8 cellular contexts compared by ENCODE assay signal in the genomic region with DNA sequence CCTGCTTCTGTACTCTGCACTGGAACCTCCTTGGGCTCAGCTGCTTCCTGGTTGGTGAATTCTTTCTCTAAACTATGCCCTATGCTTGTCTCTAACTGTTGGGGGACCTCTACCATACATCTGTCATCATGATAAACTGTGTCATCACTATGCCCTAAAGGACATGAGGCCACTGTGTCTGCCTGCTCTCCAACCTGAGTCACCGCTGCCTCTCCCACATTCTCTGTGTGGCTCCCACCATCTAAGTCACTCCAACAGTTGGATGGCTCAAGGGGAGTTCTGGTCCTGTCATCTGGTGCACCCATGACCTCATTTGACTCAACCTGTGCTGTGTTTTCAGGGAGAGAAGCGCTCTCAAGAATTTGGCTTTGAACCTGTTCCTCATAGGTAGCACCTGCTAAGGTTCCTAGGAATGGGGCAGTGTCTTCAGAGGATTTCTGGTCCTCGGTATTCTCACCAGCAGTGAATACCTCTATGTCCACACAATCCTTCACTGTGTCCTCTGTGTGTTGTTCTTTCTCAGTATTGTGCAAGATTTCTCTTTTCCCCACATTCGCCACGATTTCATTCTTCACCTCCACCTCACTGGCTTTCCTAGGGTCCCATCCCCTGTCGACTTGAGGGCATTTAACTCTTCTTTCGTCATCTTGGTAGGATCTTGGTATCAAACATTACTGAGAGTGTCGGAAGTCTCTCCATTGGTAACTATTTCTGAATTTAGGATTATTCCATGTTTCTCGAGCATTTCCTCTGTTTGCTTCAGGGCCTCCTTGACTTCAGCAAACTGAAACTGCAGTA. TPM values are rescaled to one million over a fixed set of nuclear protein-coding genes. Genes with fewer than 3 reads are reported as not detected.
A peak's percentile ranks its signal among the peaks of the same experiment; 100 is the strongest.
DNase-seq lines count a peak whose midpoint lies in the region; ATAC-seq and TF ChIP-seq lines count a peak whose summit lies in the region.
"Not testable (repeated sequence)": the region's sequence is repeated elsewhere in the genome, so short reads cannot be mapped to it uniquely, and the experiment has no call there.

No MANE protein-coding gene starts in this region.

- H3K4me3 ChIP-seq in SU-DHL-6 (ENCODE audit: insufficient read depth, low read length, poor library complexity, severe bottlenecking), result not testable (repeated sequence)
- peak overlapping the region; percentile 75 for H3K4me3 ChIP-seq in skeletal muscle satellite cell (ENCODE audit: low read length)

- H3K27me3 Mint-ChIP-seq in CD14-positive monocyte (ENCODE audit: low read depth in 3 of 3); HFFc6 (ENCODE audit: insufficient read depth); activated T-cell treated with anti-CD3 and anti-CD28 coated beads, Interleukin-2, amount 50 U/mL, for 24 hours; brain; glutamatergic neuron (ENCODE audit: unreplicated experiment); naive thymus-derived CD8-positive, alpha-beta T cell: not testable (repeated sequence)

- not testable (repeated sequence) for H3K79me2 ChIP-seq in SU-DHL-6 (ENCODE audit: insufficient read depth, low read length)

- not testable (repeated sequence) for H3K36me3 Mint-ChIP-seq in CD14-positive monocyte; activated T-cell treated with anti-CD3 and anti-CD28 coated beads, Interleukin-2, amount 50 U/mL, for 24 hours (ENCODE audit: low read depth); brain
- H3K36me3 Mint-ChIP-seq in HFFc6 (ENCODE audit: low read depth) (peaks cover 16% of the 10 kb centered on the region), glutamatergic neuron (ENCODE audit: unreplicated experiment) (peaks cover 22% of the 10 kb centered on the region)
- peaks cover 0 to 23% (median 0%) of the 10 kb centered on the region in 3 donors for H3K36me3 Mint-ChIP-seq in naive thymus-derived CD8-positive, alpha-beta T cell

- H3K27ac Mint-ChIP-seq in CD14-positive monocyte; glutamatergic neuron (ENCODE audit: unreplicated experiment): not testable (repeated sequence)
- 0 out of 2 replicates have a peak overlapping the region, but pooled peaks have one; percentile 4 for H3K27ac Mint-ChIP-seq in HFFc6
- peak overlapping the region; percentile 13 for H3K27ac Mint-ChIP-seq in activated T-cell treated with anti-CD3 and anti-CD28 coated beads, Interleukin-2, amount 50 U/mL, for 24 hours
- H3K27ac Mint-ChIP-seq in brain, result peak overlapping the region in 1 of 5 experiments; percentile 9
- peak overlapping the region in 8 of 10 donors; percentile 13 to 81 (median 52) for H3K27ac Mint-ChIP-seq in naive thymus-derived CD8-positive, alpha-beta T cell

- POLR2A ChIA-PET in naive thymus-derived CD8-positive, alpha-beta T cell (lab: Charles Lee), result interaction anchor here (1.5 kb wide), 1 partner anchor 113 kb away, joined by 5 read pairs; the partner anchor contains the start of gene PIK3CA

- H3K4me2 ChIP-seq in SU-DHL-6 (ENCODE audit: low read depth, low read length, poor library complexity, severe bottlenecking), result peak overlapping the region; percentile 34
- peak overlapping the region; percentile 93 for H3K4me2 ChIP-seq in skeletal muscle satellite cell (ENCODE audit: low read length)

- H3K27ac ChIP-seq in SU-DHL-6 (ENCODE audit: low read depth, low read length), result not testable (repeated sequence)

- intact Hi-C loops in CD14-positive monocyte (cut with micrococcal nuclease), result not testable (repeated sequence)

- not testable (repeated sequence) for H3K9me3 ChIP-seq in SU-DHL-6 (ENCODE audit: insufficient read depth, low read length); skeletal muscle satellite cell (replicated peaks; ENCODE audit: low read length)

- H3K4me1 Mint-ChIP-seq in CD14-positive monocyte, result peaks cover 16% of the 10 kb centered on the region
- peaks cover 28% of the 10 kb centered on the region for H3K4me1 Mint-ChIP-seq in HFFc6 (ENCODE audit: low read depth)
- H3K4me1 Mint-ChIP-seq in activated T-cell treated with anti-CD3 and anti-CD28 coated beads, Interleukin-2, amount 50 U/mL, for 24 hours (ENCODE audit: low read depth), result peaks cover 23% of the 10 kb centered on the region
- H3K4me1 Mint-ChIP-seq in brain; glutamatergic neuron (ENCODE audit: low read depth, unreplicated experiment): not testable (repeated sequence)
- peaks cover 15 to 23% (median 22%) of the 10 kb centered on the region in 4 donors for H3K4me1 Mint-ChIP-seq in naive thymus-derived CD8-positive, alpha-beta T cell

- H4K20me1 ChIP-seq in SU-DHL-6 (ENCODE audit: low read depth, low read length), result not testable (repeated sequence)

- not testable (repeated sequence) for H3K9me2 ChIP-seq in SU-DHL-6 (replicated peaks; ENCODE audit: insufficient read depth, low read length)

- not testable (repeated sequence) for H3K4me1 ChIP-seq in skeletal muscle satellite cell (ENCODE audit: control insufficient read depth, insufficient read depth, low read length)

- not testable (repeated sequence) for ATAC-seq in naive thymus-derived CD8-positive, alpha-beta T cell

- 0 out of 2 replicates have a peak, but pooled peaks cover 11% of the 10 kb centered on the region for H3F3A ChIP-seq in SU-DHL-6 (ENCODE audit: insufficient read depth)

- not testable (repeated sequence) for TF ChIP-seq CTCF in CD14-positive monocyte (IDR thresholded peaks at IDR 0.05); HFFc6 (IDR thresholded peaks at IDR 0.05); SU-DHL-6 (IDR thresholded peaks at IDR 0.05; ENCODE audit: insufficient read depth, low read length, poor library complexity, severe bottlenecking); brain (conservative IDR thresholded peaks at IDR 0.05); glutamatergic neuron (IDR thresholded peaks at IDR 0.05; ENCODE audit: partially characterized antibody, unreplicated experiment)

- peaks cover 23 to 43% (median 32%) of the 10 kb centered on the region in 7 donors for H3K9me3 Mint-ChIP-seq in CD14-positive monocyte
- not testable (repeated sequence) for H3K9me3 Mint-ChIP-seq in HFFc6; glutamatergic neuron (ENCODE audit: unreplicated experiment)
- H3K9me3 Mint-ChIP-seq in activated T-cell treated with anti-CD3 and anti-CD28 coated beads, Interleukin-2, amount 50 U/mL, for 24 hours, result peaks cover 18% of the 10 kb centered on the region
- H3K9me3 Mint-ChIP-seq in brain, result peaks cover 6 to 27% (median 21%) of the 10 kb centered on the region in 5 experiments
- peaks cover 4 to 37% (median 19%) of the 10 kb centered on the region in 9 donors for H3K9me3 Mint-ChIP-seq in naive thymus-derived CD8-positive, alpha-beta T cell

- not testable (repeated sequence) for H3K36me3 ChIP-seq in SU-DHL-6 (ENCODE audit: low read length); skeletal muscle satellite cell (ENCODE audit: insufficient read depth, low read length)

- not testable (repeated sequence) for H3K27me3 ChIP-seq in SU-DHL-6 (ENCODE audit: low read length); skeletal muscle satellite cell (ENCODE audit: control insufficient read depth, insufficient read depth, low read length)

- not testable (repeated sequence) for H2AFZ ChIP-seq in SU-DHL-6 (ENCODE audit: low read depth, low read length, severe bottlenecking)

- not testable (repeated sequence) for DNase-seq in CD14-positive monocyte (ENCODE audit: low spot score); HFFc6; activated T-cell treated with anti-CD3 and anti-CD28 coated beads, Interleukin-2, amount 50 U/mL, for 24 hours; glutamatergic neuron; naive thymus-derived CD8-positive, alpha-beta T cell

- H3K4me3 Mint-ChIP-seq in CD14-positive monocyte (peak overlapping the region; percentile 78 to 86), HFFc6 (peak overlapping the region; percentile 83), brain (peak overlapping the region; percentile 60 to 76 (median 73)), glutamatergic neuron (ENCODE audit: unreplicated experiment) (peak overlapping the region; percentile 56)
- H3K4me3 Mint-ChIP-seq in activated T-cell treated with anti-CD3 and anti-CD28 coated beads, Interleukin-2, amount 50 U/mL, for 24 hours, result peak overlapping the region; percentile 68
- H3K4me3 Mint-ChIP-seq in naive thymus-derived CD8-positive, alpha-beta T cell, result peak overlapping the region; percentile 60 to 82 (median 74)

- H3K9ac ChIP-seq in SU-DHL-6 (ENCODE audit: low read length); skeletal muscle satellite cell (ENCODE audit: low read depth, low read length): not testable (repeated sequence)

RNA-seq across cellular contexts. Expression of gene KCNMB3, which starts 9.2 kb away (rescaled TPM):
- polyA plus RNA-seq in CD14-positive monocyte, result under 1 TPM in 1 of 2 donors, not detected in 1; 0.14 TPM
- under 1 TPM; 0.26 to 0.66 (median 0.49) TPM for total RNA-seq in HFFc6 (2021; fragmentation: NEBNext Ultra II Directional; extraction: Animal tissue kit (Norgen Biotek cat#: 25700))
- not detected for polyA plus RNA-seq in brain (ENCODE audit: insufficient read depth, low read depth, low replicate concordance)
- total RNA-seq in glutamatergic neuron (ENCODE audit: unreplicated experiment), result 2.5 TPM
- total RNA-seq in naive thymus-derived CD8-positive, alpha-beta T cell, result 1 to 10 TPM; 1.9 to 2.4 TPM
- under 1 TPM; 0.19 to 0.55 (median 0.53) TPM for polyA plus RNA-seq in naive thymus-derived CD8-positive, alpha-beta T cell
- total RNA-seq in skeletal muscle satellite cell (2012; rRNA removed), result 0.87 and 1.5 TPM in 2 replicates
